ENCODE assay signal across 26 cellular contexts in the genomic region with DNA sequence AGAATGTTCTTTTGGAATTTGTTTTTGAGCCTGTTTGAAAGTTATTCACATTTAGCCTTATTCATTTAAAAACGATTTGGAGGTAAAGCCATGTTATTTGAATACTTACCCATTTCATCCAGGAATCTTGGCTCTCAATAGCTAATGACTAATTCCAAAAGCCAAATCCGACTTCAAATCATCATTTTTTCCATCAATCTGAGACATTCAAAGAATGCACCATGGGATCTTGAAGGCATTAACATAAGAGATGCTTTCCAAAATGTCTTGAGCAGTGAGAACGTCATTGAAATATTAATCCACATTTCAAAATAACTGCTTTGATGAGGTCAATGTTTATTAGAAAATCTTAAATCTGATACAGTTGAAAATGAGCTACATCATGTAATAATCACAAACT.
DNase-seq lines count a peak whose midpoint lies in the region; ATAC-seq, FAIRE-seq and TF ChIP-seq lines count a peak whose summit lies in the region.
"Had no signal": no experiment of that assay in that cellular context is flagged by ENCODE, and none has a peak within 500 bp of the region (broad histone marks: within the 10 kb centered on the region; RNA-seq: fewer than 3 reads in every experiment).

No MANE protein-coding gene starts in this region.

- no peaks in the 10 kb centered on the region for H3K4me1 ChIP-seq in A549
- H3K4me1 ChIP-seq: BE2C; BLaER1 treated with 17β-estradiol and CSF1 and Interleukin-3, amounts not matched to agents 10 nM and 100 nM had no signal

- intact Hi-C loops in CD14-positive monocyte (cut with micrococcal nuclease) = no loop called here

- CTCF ChIA-PET in A549 (lab: Yijun Ruan, JAX) = no interaction called here

- no peaks in the 10 kb centered on the region for H3K36me3 Mint-ChIP-seq in activated T-cell treated with anti-CD3 and anti-CD28 coated beads, Interleukin-2, amount 50 U/mL, for 72 hours (ENCODE audit: insufficient read depth in 2 of 2)
- H3K36me3 Mint-ChIP-seq in CD14-positive monocyte = no peaks in the 10 kb centered on the region
- H3K36me3 Mint-ChIP-seq: CD4-positive, alpha-beta memory T cell had no signal

- peaks cover 4 to 5% of the 10 kb centered on the region in 2 donors for H3K9me3 Mint-ChIP-seq in activated T-cell treated with anti-CD3 and anti-CD28 coated beads, Interleukin-2, amount 50 U/mL, for 72 hours
- peaks cover 0 to 2% (median 0%) of the 10 kb centered on the region in 7 donors for H3K9me3 Mint-ChIP-seq in CD14-positive monocyte

- no peak overlapping the region for H3K27ac Mint-ChIP-seq in activated T-cell treated with anti-CD3 and anti-CD28 coated beads, Interleukin-2, amount 50 U/mL, for 72 hours
- H3K27ac Mint-ChIP-seq in CD14-positive monocyte = no peak overlapping the region
- H3K27ac Mint-ChIP-seq: CD4-positive, alpha-beta memory T cell had no signal

- H3K4me1 Mint-ChIP-seq in activated T-cell treated with anti-CD3 and anti-CD28 coated beads, Interleukin-2, amount 50 U/mL, for 72 hours (ENCODE audit: low read depth) = no peaks in the 10 kb centered on the region
- H3K4me1 Mint-ChIP-seq in CD14-positive monocyte = no peaks in the 10 kb centered on the region
- H3K4me1 Mint-ChIP-seq: CD4-positive, alpha-beta memory T cell had no signal

- TF ChIP-seq RAD21 in A549 (conservative IDR thresholded peaks at IDR 0.05 in 1 of 2, IDR thresholded peaks at IDR 0.05 in 1 of 2) = no peak

- H3K9me3 ChIP-seq in A549 = no peaks in the 10 kb centered on the region
- H3K9me3 ChIP-seq: BE2C had no signal

- no peak overlapping the region for H3K4me3 Mint-ChIP-seq in activated T-cell treated with anti-CD3 and anti-CD28 coated beads, Interleukin-2, amount 50 U/mL, for 72 hours
- no peak overlapping the region for H3K4me3 Mint-ChIP-seq in CD14-positive monocyte
- H3K4me3 Mint-ChIP-seq: CD4-positive, alpha-beta memory T cell had no signal

- no peak for TF ChIP-seq POLR2A in A549 (IDR thresholded peaks at IDR 0.05; ENCODE audit: low read length)

- no peaks in the 10 kb centered on the region for H3K27me3 Mint-ChIP-seq in activated T-cell treated with anti-CD3 and anti-CD28 coated beads, Interleukin-2, amount 50 U/mL, for 72 hours (ENCODE audit: low read depth)
- peaks cover 0 to 2% (median 0%) of the 10 kb centered on the region in 3 donors for H3K27me3 Mint-ChIP-seq in CD14-positive monocyte (ENCODE audit: low read depth in 3 of 3)
- H3K27me3 Mint-ChIP-seq: CD4-positive, alpha-beta memory T cell had no signal

- ATAC-seq in A549 = no peak
- no peak for ATAC-seq in activated T-cell treated with anti-CD3 and anti-CD28 coated beads, Interleukin-2, amount 50 U/mL, for 72 hours (replicated peaks in 1 of 2)
- ATAC-seq: HCT116 had no signal

- FAIRE-seq in A549 (lab: Jason Lieb, UNC) = peak; percentile 7
- FAIRE-seq: A204.1, GM12891, GM18507, H1 had no signal

- no peak for TF ChIP-seq CTCF in A549 (IDR thresholded peaks at IDR 0.05)
- TF ChIP-seq CTCF in fibroblast of the aortic adventitia (IDR thresholded peaks at IDR 0.05; ENCODE audit: insufficient read depth, low read length) = no peak
- TF ChIP-seq CTCF in retinal pigment epithelial cell (conservative IDR thresholded peaks at IDR 0.05; ENCODE audit: low read depth, low read length) = no peak
- no peak for TF ChIP-seq CTCF in CD14-positive monocyte (IDR thresholded peaks at IDR 0.05)

- POLR2A ChIA-PET in A549 (lab: Yijun Ruan, JAX) = no interaction called here

- H3K4me3 ChIP-seq in A549 (no peak overlapping the region), fibroblast of the aortic adventitia (ENCODE audit: low read depth, low read length) (no peak overlapping the region), retinal pigment epithelial cell (ENCODE audit: low read length) (no peak overlapping the region)
- H3K4me3 ChIP-seq: BLaER1 treated with 17β-estradiol and CSF1 and Interleukin-3, amounts not matched to agents 10 nM and 100 nM; GM23248 had no signal

- DNase-seq in A549 (ENCODE audit: low read depth in 1 of 2, low spot score in 1 of 2) (no peak), fibroblast of gingiva (ENCODE audit: low read depth) (peak; percentile 90), fibroblast of the aortic adventitia (ENCODE audit: low read depth) (peak; percentile 45), retinal pigment epithelial cell (ENCODE audit: low read depth) (peak; percentile 28), LoVo (ENCODE audit: low spot score) (no peak), NCI-H187 (lab: John Stamatoyannopoulos, UW) (no peak), CD14-positive monocyte (ENCODE audit: low spot score) (no peak)
- no peak for DNase-seq in activated T-cell treated with anti-CD3 and anti-CD28 coated beads, Interleukin-2, amount 50 U/mL, for 72 hours
- DNase-seq: ACHN; AML-193; BE2C; Calu3; CD4-positive, alpha-beta memory T cell; COR-L47; DMS53; DMS79 treated with DMSO at 0.1 percent for 48 hours; GF-D8; GM23248; H7 had no signal

- no peak overlapping the region for H3K27ac ChIP-seq in A549
- H3K27ac ChIP-seq: 22Rv1; BLaER1 treated with 17β-estradiol and CSF1 and Interleukin-3, amounts not matched to agents 10 nM and 100 nM; GM23248 had no signal

- H3K4me2 ChIP-seq in A549 = no peak overlapping the region
- H3K4me2 ChIP-seq: BLaER1 treated with 17β-estradiol and CSF1 and Interleukin-3, amounts not matched to agents 10 nM and 100 nM had no signal

- TF ChIP-seq EP300 in A549 (IDR thresholded peaks at IDR 0.05) = no peak

- 1% methylated on average over 3 of the region's 3 CpGs for WGBS in A549 (ENCODE audit: missing lambda C conversion rate)

TF ChIP-seq in A549, 52 proteins besides CTCF, POLR2A, EP300 and RAD21:
- no peak for TF ChIP-seq RARB (CRISPR knock-in tag; IDR thresholded peaks at IDR 0.05)

Comparison
In these comparisons a context has a peak if more than half of its experiments do, and no peak if none do; other contexts are left out.
1. DNase-seq: peak in fibroblast of gingiva (single experiment), fibroblast of the aortic adventitia (single experiment) and retinal pigment epithelial cell (single experiment); none in A549 (0 of 2), LoVo (single experiment), NCI-H187 (0 of 2), activated T-cell treated with anti-CD3 and anti-CD28 coated beads, Interleukin-2, amount 50 U/mL, for 72 hours (0 of 2) and CD14-positive monocyte (single experiment).